Comparison of ENCODE assay signal across 7 cellular contexts in the genomic region with DNA sequence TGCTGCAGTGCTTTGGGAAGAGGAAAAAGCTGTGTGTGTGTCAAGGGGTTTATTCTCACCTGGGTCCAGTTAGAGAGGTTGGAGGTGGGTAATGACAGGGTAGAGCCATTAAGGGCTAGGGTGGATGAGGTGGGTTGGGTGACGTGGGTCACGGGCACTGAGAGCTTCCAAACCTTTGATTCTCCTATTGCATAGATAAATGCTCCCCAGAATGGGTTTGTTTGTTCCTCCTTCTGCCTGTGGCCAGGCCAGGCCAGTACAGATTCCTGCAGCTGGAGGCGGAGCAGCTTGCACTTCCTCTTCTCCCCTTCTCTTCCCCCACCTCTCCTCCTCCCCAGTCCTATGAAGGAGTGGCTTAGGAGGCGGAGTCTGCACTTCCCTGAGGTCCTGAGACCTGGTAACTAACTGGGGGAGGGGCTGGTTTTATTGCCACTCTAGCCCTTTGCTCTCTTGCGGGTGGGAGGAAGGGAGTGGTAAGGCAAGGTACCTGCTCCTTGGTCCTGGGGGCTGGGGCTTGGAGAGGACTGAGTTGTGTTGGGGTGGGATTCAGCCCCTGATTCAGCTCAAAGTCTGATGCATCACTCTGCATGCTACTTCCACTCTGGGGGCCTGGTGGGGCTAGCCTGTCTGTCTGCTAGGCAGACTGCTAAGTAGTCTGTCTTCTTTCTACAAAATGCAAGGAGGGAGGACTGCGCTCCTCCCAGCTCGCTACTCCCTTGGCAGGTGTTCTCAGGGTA. TPM values are rescaled to one million over a fixed set of nuclear protein-coding genes. Genes with fewer than 3 reads are reported as not detected.
DNase-seq lines count a peak whose midpoint lies in the region; ATAC-seq lines count a peak whose summit lies in the region.
"Had no signal": no experiment of that assay in that cellular context is flagged by ENCODE, and none has a peak within 500 bp of the region (broad histone marks: within the 10 kb centered on the region; RNA-seq: fewer than 3 reads in every experiment).

No MANE protein-coding gene starts in this region.

- no peaks in the 10 kb centered on the region for H3K9me3 Mint-ChIP-seq in activated T-helper 17 cell treated with anti-CD3 and anti-CD28 coated beads, Interleukin-2, amount 50 U/mL, for 72 hours

- peak; percentile 51 for ATAC-seq in GM18907 (IDR thresholded peaks at IDR 0.05; ENCODE audit: unreplicated experiment)
- no peak for ATAC-seq in activated T-helper 17 cell treated with anti-CD3 and anti-CD28 coated beads, Interleukin-2, amount 50 U/mL, for 72 hours (replicated peaks)

- H3K27me3 ChIP-seq in mucosa of rectum (ENCODE audit: control insufficient read depth in 2 of 2, insufficient read depth in 2 of 2, low read length in 2 of 2), result no peaks in the 10 kb centered on the region

- in situ Hi-C loops in KBM-7 (cut with MboI; ENCODE audit: low pct_unique_long_range_greater_than_20kb, low sequenced_read_pairs), result no loop called here

- peaks cover 9 to 12% of the 10 kb centered on the region in 2 donors for H3K36me3 ChIP-seq in mucosa of rectum (ENCODE audit: control insufficient read depth in 2 of 2, insufficient read depth in 2 of 2, low read length in 2 of 2)
- H3K36me3 ChIP-seq: tibial nerve had no signal

- H3K27ac Mint-ChIP-seq in activated T-helper 17 cell treated with anti-CD3 and anti-CD28 coated beads, Interleukin-2, amount 50 U/mL, for 72 hours, result peak overlapping the region; percentile 6

- peaks cover 15% of the 10 kb centered on the region for H3K4me1 Mint-ChIP-seq in activated T-helper 17 cell treated with anti-CD3 and anti-CD28 coated beads, Interleukin-2, amount 50 U/mL, for 72 hours

- no peaks in the 10 kb centered on the region for H3K27me3 Mint-ChIP-seq in activated T-helper 17 cell treated with anti-CD3 and anti-CD28 coated beads, Interleukin-2, amount 50 U/mL, for 72 hours

- peak; percentile 97 for DNase-seq in KBM-7
- no peak for DNase-seq in NCI-H1092 treated with DMSO at 0.1 percent for 48 hours (lab: John Stamatoyannopoulos, UW)
- DNase-seq in activated CD8-positive, alpha-beta memory T cell treated with anti-CD3 and anti-CD28 coated beads, Interleukin-2, amount 50 U/mL, for 48 hours, result no peak

- peak overlapping the region; percentile 88 to 94 for H3K9ac ChIP-seq in mucosa of rectum (ENCODE audit: low read depth in 1 of 2, low read length in 2 of 2)

- peak overlapping the region; percentile 68 to 87 for H3K4me3 ChIP-seq in mucosa of rectum (ENCODE audit: low read length in 2 of 2)
- H3K4me3 ChIP-seq: tibial nerve had no signal

- H3K4me3 Mint-ChIP-seq in activated T-helper 17 cell treated with anti-CD3 and anti-CD28 coated beads, Interleukin-2, amount 50 U/mL, for 72 hours, result peak overlapping the region; percentile 85

- H3K9me3 ChIP-seq in mucosa of rectum (ENCODE audit: control insufficient read depth in 2 of 2, low read length in 2 of 2), result no peaks in the 10 kb centered on the region
- H3K9me3 ChIP-seq: tibial nerve had no signal

- H3K27ac ChIP-seq in mucosa of rectum (ENCODE audit: low read depth in 2 of 2, low read length in 2 of 2), result peak overlapping the region; percentile 98

- peaks cover 6% of the 10 kb centered on the region for H3K36me3 Mint-ChIP-seq in activated T-helper 17 cell treated with anti-CD3 and anti-CD28 coated beads, Interleukin-2, amount 50 U/mL, for 72 hours (ENCODE audit: low read depth)

- H3K4me1 ChIP-seq in mucosa of rectum (ENCODE audit: control insufficient read depth in 2 of 2, insufficient read depth in 2 of 2, low read length in 2 of 2), result peaks cover 31 to 35% of the 10 kb centered on the region in 2 donors

RNA-seq across cellular contexts. Expression of a gene that starts 3.5 kb away (rescaled TPM):
- 10 to 100 TPM in 1 of 2 donors, 1 to 10 TPM in 1; 8.4 to 11.7 TPM for total RNA-seq in activated T-helper 17 cell treated with anti-CD3 and anti-CD28 coated beads, Interleukin-2, amount 50 U/mL, for 72 hours

RNA-seq across cellular contexts. Expression of a gene that starts 18.9 kb away (rescaled TPM):
- total RNA-seq in activated T-helper 17 cell treated with anti-CD3 and anti-CD28 coated beads, Interleukin-2, amount 50 U/mL, for 72 hours, result not detected
- total RNA-seq: tibial nerve had no signal

RNA-seq across cellular contexts. Expression of a gene that starts 26.6 kb away (rescaled TPM):
- under 1 TPM; 0.24 to 0.45 TPM for total RNA-seq in activated T-helper 17 cell treated with anti-CD3 and anti-CD28 coated beads, Interleukin-2, amount 50 U/mL, for 72 hours

RNA-seq across cellular contexts. Expression of a gene that starts 40.1 kb away (rescaled TPM):
- 10 to 100 TPM; 30.3 to 34.3 TPM for total RNA-seq in activated T-helper 17 cell treated with anti-CD3 and anti-CD28 coated beads, Interleukin-2, amount 50 U/mL, for 72 hours

RNA-seq across cellular contexts. Expression of a gene that starts 40.5 kb away (rescaled TPM):
- 10 to 100 TPM; 35.9 to 38.7 TPM for total RNA-seq in activated T-helper 17 cell treated with anti-CD3 and anti-CD28 coated beads, Interleukin-2, amount 50 U/mL, for 72 hours
